In the genomic region with DNA sequence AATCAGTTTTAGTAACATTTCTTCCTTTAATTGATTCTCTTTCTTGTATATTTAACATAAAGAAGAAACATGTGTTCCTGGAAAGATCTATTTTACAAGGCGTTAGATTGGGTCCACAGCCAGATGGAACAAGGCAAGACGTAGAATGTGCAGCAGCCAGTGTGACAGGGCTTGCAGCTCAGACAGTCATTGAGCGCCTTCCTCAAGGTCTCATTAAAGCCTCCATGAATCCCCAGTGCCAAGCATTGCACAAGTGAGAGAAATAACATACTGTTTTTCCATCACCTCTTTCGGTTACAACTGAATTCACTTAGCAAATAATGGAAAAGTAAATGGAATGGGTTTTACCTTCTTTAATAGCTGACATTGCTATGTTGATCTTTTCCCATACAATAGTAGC, we compare ENCODE assay signal across 30 cellular contexts.
"Had no signal": no experiment of that assay in that cellular context is flagged by ENCODE, and none has a peak within 500 bp of the region (broad histone marks: within the 10 kb centered on the region; RNA-seq: fewer than 3 reads in every experiment).

No MANE protein-coding gene starts in this region.

- H3K27ac ChIP-seq: brain microvascular endothelial cell, coronary artery, dorsolateral prefrontal cortex, esophagus muscularis mucosa, gastroesophageal sphincter, heart right ventricle had no signal

- ATAC-seq: activated CD4-positive, alpha-beta T cell treated with anti-CD3 and anti-CD28 coated beads for 36 hours; activated T-cell treated with anti-CD3 and anti-CD28 coated beads, Interleukin-2, amount 50 U/mL, for 72 hours; gastroesophageal sphincter; heart right ventricle; T-helper 17 cell had no signal

- DNase-seq: activated CD4-positive, alpha-beta memory T cell treated with anti-CD3 and anti-CD28 coated beads for 36 hours; activated CD4-positive, alpha-beta T cell treated with anti-CD3 and anti-CD28 coated beads for 36 hours; activated CD4-positive, alpha-beta T cell treated with anti-CD3 and anti-CD28 coated beads, Interleukin-2, amount 10 ng/mL, durations not matched to agents 24 days and 14 days; activated CD4-positive, CD25-positive, alpha-beta regulatory T cell; activated CD4-positive, CD25-positive, alpha-beta regulatory T cell treated with anti-CD3 and anti-CD28 coated beads, Interleukin-2, amount 50 U/mL, for 72 hours; activated CD8-positive, alpha-beta memory T cell treated with anti-CD3 and anti-CD28 coated beads, Interleukin-2, amount 50 U/mL, for 48 hours; activated gamma-delta T cell; activated naive CD4-positive, alpha-beta T cell; activated naive CD4-positive, alpha-beta T cell treated with anti-CD3 and anti-CD28 coated beads, Interleukin-2, amount 50 U/mL, for 16 hours; activated T-cell treated with anti-CD3 and anti-CD28 coated beads for 4 hours; activated T-cell treated with anti-CD3 and anti-CD28 coated beads, Interleukin-2, amount 50 U/mL, for 24 hours; activated T-cell treated with anti-CD3 and anti-CD28 coated beads, Interleukin-2, amount 50 U/mL, for 72 hours; amniotic stem cell; brain microvascular endothelial cell; dorsolateral prefrontal cortex; effector memory CD4-positive, alpha-beta T cell; endodermal cell; erythroblast; foreskin melanocyte; heart right ventricle; T-helper 1 cell; T-helper 17 cell; T1000 had no signal

- H3K36me3 Mint-ChIP-seq: activated CD4-positive, alpha-beta memory T cell treated with anti-CD3 and anti-CD28 coated beads for 36 hours; activated naive CD8-positive, alpha-beta T cell had no signal

- H3K36me3 ChIP-seq: brain microvascular endothelial cell, esophagus muscularis mucosa, gastroesophageal sphincter, heart right ventricle had no signal

- H3K27me3 Mint-ChIP-seq: activated CD4-positive, alpha-beta T cell treated with anti-CD3 and anti-CD28 coated beads for 36 hours; activated CD4-positive, alpha-beta T cell treated with anti-CD3 and anti-CD28 coated beads, Interleukin-2, amount 10 ng/mL, durations not matched to agents 24 days and 14 days; activated T-cell treated with anti-CD3 and anti-CD28 coated beads, Interleukin-2, amount 50 U/mL, for 24 hours; dendritic cell treated with granulocyte-macrophage colony-stimulating factor and Interleukin-4, amounts not matched to agents 40 ng/mL and 50 ng/mL, for 4 days had no signal

- H3K9me3 ChIP-seq: esophagus muscularis mucosa, gastroesophageal sphincter, heart right ventricle had no signal

- H3K4me1 ChIP-seq: esophagus muscularis mucosa, gastroesophageal sphincter, heart right ventricle had no signal

- H3K27ac Mint-ChIP-seq: activated CD4-positive, alpha-beta memory T cell treated with anti-CD3 and anti-CD28 coated beads for 36 hours; activated CD4-positive, alpha-beta T cell treated with anti-CD3 and anti-CD28 coated beads for 36 hours; activated CD4-positive, alpha-beta T cell treated with anti-CD3 and anti-CD28 coated beads, Interleukin-2, amount 10 ng/mL, durations not matched to agents 24 days and 14 days; activated naive CD8-positive, alpha-beta T cell; activated T-cell treated with anti-CD3 and anti-CD28 coated beads, Interleukin-2, amount 50 U/mL, for 24 hours; activated T-cell treated with anti-CD3 and anti-CD28 coated beads, Interleukin-2, amount 50 U/mL, for 72 hours; dendritic cell treated with granulocyte-macrophage colony-stimulating factor and Interleukin-4, amounts not matched to agents 40 ng/mL and 50 ng/mL, for 4 days; endodermal cell; T-helper 17 cell; T-helper 2 cell treated with Interferon-gamma antibody and Interleukin-4, amounts not matched to agents 5 μg/mL and 100 μg/mL, for 36 hours had no signal

- H3K4me3 Mint-ChIP-seq: activated CD4-positive, alpha-beta memory T cell treated with anti-CD3 and anti-CD28 coated beads for 36 hours; activated CD4-positive, alpha-beta T cell treated with anti-CD3 and anti-CD28 coated beads for 36 hours; activated CD4-positive, alpha-beta T cell treated with anti-CD3 and anti-CD28 coated beads, Interleukin-2, amount 10 ng/mL, durations not matched to agents 24 days and 14 days; activated naive CD8-positive, alpha-beta T cell; activated T-cell treated with anti-CD3 and anti-CD28 coated beads, Interleukin-2, amount 50 U/mL, for 24 hours; activated T-cell treated with anti-CD3 and anti-CD28 coated beads, Interleukin-2, amount 50 U/mL, for 72 hours; central memory CD8-positive, alpha-beta T cell; dendritic cell treated with granulocyte-macrophage colony-stimulating factor and Interleukin-4, amounts not matched to agents 40 ng/mL and 50 ng/mL, for 4 days; endodermal cell; T-helper 17 cell; T-helper 2 cell treated with Interferon-gamma antibody and Interleukin-4, amounts not matched to agents 5 μg/mL and 100 μg/mL, for 36 hours had no signal

- H3K4me3 ChIP-seq: coronary artery, dorsolateral prefrontal cortex, esophagus muscularis mucosa, gastroesophageal sphincter, heart right ventricle had no signal

- H3K9me3 Mint-ChIP-seq: activated CD4-positive, alpha-beta memory T cell treated with anti-CD3 and anti-CD28 coated beads for 36 hours; activated CD4-positive, alpha-beta T cell treated with anti-CD3 and anti-CD28 coated beads, Interleukin-2, amount 10 ng/mL, durations not matched to agents 24 days and 14 days; activated T-cell treated with anti-CD3 and anti-CD28 coated beads, Interleukin-2, amount 50 U/mL, for 24 hours; activated T-cell treated with anti-CD3 and anti-CD28 coated beads, Interleukin-2, amount 50 U/mL, for 72 hours; central memory CD8-positive, alpha-beta T cell; dendritic cell treated with granulocyte-macrophage colony-stimulating factor and Interleukin-4, amounts not matched to agents 40 ng/mL and 50 ng/mL, for 4 days; endodermal cell; T-helper 2 cell treated with Interferon-gamma antibody and Interleukin-4, amounts not matched to agents 5 μg/mL and 100 μg/mL, for 36 hours had no signal

- H3K27me3 ChIP-seq: brain microvascular endothelial cell, esophagus muscularis mucosa, gastroesophageal sphincter, heart right ventricle had no signal

- H3K4me1 Mint-ChIP-seq: activated CD4-positive, alpha-beta T cell treated with anti-CD3 and anti-CD28 coated beads for 36 hours; activated CD4-positive, alpha-beta T cell treated with anti-CD3 and anti-CD28 coated beads, Interleukin-2, amount 10 ng/mL, durations not matched to agents 24 days and 14 days; central memory CD8-positive, alpha-beta T cell; T-helper 17 cell had no signal
